In the genomic region with DNA sequence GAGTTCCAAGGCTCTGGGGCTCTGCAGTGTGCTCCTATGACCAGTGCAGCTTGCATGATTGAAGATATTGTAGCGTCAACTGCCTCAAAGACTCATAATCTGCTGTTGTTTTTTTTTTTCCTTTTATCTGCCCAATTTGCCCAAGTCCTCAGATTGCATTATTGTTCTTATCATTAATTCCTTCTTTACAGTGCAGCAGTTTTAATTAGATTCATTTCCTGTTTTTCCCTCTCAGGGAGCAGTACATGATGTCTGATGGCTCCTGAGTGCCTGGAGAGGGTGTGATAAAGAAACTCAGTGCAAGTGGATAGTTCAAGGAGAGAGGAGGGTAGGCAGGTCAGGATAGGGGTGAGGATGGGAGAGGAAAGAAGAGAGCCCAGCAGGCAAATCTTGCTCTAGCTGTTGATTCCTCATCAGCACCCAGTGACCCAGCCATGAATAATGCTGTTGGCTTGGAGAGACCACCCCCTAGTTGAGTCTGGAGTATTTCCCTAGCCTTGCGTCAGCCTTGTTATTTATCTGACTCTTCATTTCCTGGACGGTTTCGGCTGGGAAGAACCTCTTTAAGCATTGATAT, we compare ENCODE assay signal across 1 cellular context.
TF ChIP-seq lines count a peak whose summit lies in the region.

No MANE protein-coding gene starts in this region.

TF ChIP-seq in GM23338, 12 proteins besides CTCF, POLR2A, EP300 and RAD21 (continued from another document):
- TF ChIP-seq, protein P1, sequence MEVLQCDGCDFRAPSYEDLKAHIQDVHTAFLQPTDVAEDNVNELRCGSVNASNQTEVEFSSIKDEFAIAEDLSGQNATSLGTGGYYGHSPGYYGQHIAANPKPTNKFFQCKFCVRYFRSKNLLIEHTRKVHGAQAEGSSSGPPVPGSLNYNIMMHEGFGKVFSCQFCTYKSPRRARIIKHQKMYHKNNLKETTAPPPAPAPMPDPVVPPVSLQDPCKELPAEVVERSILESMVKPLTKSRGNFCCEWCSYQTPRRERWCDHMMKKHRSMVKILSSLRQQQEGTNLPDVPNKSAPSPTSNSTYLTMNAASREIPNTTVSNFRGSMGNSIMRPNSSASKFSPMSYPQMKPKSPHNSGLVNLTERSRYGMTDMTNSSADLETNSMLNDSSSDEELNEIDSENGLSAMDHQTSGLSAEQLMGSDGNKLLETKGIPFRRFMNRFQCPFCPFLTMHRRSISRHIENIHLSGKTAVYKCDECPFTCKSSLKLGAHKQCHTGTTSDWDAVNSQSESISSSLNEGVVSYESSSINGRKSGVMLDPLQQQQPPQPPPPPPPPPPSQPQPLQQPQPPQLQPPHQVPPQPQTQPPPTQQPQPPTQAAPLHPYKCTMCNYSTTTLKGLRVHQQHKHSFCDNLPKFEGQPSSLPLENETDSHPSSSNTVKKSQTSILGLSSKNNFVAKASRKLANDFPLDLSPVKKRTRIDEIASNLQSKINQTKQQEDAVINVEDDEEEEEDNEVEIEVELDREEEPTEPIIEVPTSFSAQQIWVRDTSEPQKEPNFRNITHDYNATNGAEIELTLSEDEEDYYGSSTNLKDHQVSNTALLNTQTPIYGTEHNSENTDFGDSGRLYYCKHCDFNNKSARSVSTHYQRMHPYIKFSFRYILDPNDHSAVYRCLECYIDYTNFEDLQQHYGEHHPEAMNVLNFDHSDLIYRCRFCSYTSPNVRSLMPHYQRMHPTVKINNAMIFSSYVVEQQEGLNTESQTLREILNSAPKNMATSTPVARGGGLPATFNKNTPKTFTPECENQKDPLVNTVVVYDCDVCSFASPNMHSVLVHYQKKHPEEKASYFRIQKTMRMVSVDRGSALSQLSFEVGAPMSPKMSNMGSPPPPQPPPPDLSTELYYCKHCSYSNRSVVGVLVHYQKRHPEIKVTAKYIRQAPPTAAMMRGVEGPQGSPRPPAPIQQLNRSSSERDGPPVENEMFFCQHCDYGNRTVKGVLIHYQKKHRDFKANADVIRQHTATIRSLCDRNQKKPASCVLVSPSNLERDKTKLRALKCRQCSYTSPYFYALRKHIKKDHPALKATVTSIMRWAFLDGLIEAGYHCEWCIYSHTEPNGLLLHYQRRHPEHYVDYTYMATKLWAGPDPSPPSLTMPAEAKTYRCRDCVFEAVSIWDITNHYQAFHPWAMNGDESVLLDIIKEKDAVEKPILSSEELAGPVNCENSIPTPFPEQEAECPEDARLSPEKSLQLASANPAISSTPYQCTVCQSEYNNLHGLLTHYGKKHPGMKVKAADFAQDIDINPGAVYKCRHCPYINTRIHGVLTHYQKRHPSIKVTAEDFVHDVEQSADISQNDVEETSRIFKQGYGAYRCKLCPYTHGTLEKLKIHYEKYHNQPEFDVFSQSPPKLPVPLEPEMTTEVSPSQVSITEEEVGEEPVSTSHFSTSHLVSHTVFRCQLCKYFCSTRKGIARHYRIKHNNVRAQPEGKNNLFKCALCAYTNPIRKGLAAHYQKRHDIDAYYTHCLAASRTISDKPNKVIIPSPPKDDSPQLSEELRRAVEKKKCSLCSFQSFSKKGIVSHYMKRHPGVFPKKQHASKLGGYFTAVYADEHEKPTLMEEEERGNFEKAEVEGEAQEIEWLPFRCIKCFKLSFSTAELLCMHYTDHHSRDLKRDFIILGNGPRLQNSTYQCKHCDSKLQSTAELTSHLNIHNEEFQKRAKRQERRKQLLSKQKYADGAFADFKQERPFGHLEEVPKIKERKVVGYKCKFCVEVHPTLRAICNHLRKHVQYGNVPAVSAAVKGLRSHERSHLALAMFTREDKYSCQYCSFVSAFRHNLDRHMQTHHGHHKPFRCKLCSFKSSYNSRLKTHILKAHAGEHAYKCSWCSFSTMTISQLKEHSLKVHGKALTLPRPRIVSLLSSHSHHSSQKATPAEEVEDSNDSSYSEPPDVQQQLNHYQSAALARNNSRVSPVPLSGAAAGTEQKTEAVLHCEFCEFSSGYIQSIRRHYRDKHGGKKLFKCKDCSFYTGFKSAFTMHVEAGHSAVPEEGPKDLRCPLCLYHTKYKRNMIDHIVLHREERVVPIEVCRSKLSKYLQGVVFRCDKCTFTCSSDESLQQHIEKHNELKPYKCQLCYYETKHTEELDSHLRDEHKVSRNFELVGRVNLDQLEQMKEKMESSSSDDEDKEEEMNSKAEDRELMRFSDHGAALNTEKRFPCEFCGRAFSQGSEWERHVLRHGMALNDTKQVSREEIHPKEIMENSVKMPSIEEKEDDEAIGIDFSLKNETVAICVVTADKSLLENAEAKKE (CRISPR knock-in tag; IDR thresholded peaks at IDR 0.05), result no peak
- TF ChIP-seq, protein P2, sequence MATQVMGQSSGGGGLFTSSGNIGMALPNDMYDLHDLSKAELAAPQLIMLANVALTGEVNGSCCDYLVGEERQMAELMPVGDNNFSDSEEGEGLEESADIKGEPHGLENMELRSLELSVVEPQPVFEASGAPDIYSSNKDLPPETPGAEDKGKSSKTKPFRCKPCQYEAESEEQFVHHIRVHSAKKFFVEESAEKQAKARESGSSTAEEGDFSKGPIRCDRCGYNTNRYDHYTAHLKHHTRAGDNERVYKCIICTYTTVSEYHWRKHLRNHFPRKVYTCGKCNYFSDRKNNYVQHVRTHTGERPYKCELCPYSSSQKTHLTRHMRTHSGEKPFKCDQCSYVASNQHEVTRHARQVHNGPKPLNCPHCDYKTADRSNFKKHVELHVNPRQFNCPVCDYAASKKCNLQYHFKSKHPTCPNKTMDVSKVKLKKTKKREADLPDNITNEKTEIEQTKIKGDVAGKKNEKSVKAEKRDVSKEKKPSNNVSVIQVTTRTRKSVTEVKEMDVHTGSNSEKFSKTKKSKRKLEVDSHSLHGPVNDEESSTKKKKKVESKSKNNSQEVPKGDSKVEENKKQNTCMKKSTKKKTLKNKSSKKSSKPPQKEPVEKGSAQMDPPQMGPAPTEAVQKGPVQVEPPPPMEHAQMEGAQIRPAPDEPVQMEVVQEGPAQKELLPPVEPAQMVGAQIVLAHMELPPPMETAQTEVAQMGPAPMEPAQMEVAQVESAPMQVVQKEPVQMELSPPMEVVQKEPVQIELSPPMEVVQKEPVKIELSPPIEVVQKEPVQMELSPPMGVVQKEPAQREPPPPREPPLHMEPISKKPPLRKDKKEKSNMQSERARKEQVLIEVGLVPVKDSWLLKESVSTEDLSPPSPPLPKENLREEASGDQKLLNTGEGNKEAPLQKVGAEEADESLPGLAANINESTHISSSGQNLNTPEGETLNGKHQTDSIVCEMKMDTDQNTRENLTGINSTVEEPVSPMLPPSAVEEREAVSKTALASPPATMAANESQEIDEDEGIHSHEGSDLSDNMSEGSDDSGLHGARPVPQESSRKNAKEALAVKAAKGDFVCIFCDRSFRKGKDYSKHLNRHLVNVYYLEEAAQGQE (IDR thresholded peaks at IDR 0.05; ENCODE audit: unreplicated experiment), result no peak
- TF ChIP-seq JUNB (IDR thresholded peaks at IDR 0.05; ENCODE audit: unreplicated experiment) (no peak), EZH2phosphoT487 (IDR thresholded peaks at IDR 0.05; ENCODE audit: unreplicated experiment) (no peak)
